ENCODE assay signal across 1 cellular context in the genomic region with DNA sequence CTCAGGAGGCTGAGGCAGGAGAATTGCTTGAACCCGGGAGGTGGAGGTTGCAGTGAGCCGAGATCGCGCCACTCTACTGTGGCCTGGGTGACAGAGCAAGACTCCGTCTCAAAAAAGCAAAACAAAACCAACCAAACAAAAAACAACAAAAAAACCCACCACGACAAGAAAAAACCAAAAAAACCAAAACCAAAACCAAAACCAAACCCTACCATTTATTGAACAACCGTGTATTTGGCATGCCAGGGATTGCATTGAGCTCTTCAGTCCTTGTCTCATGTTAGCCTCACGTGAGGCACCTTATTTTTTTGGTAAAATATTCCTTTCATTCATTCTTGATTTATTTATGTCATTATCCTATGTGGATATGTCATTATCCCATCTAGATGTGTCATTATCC.
TF ChIP-seq lines count a peak whose summit lies in the region.

No MANE protein-coding gene starts in this region.

TF ChIP-seq in GM12878, 131 proteins besides CTCF, POLR2A, EP300 and RAD21:
- TF ChIP-seq, protein P1, sequence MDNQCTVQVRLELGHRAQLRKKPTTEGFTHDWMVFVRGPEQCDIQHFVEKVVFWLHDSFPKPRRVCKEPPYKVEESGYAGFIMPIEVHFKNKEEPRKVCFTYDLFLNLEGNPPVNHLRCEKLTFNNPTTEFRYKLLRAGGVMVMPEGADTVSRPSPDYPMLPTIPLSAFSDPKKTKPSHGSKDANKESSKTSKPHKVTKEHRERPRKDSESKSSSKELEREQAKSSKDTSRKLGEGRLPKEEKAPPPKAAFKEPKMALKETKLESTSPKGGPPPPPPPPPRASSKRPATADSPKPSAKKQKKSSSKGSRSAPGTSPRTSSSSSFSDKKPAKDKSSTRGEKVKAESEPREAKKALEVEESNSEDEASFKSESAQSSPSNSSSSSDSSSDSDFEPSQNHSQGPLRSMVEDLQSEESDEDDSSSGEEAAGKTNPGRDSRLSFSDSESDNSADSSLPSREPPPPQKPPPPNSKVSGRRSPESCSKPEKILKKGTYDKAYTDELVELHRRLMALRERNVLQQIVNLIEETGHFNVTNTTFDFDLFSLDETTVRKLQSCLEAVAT (IDR thresholded peaks at IDR 0.05), result peak; percentile 39; the same call in 1 of the 2 replicates
- TF ChIP-seq RUNX3 (IDR thresholded peaks at IDR 0.05; ENCODE audit: low read length) (peak; percentile 54), MTA2 (IDR thresholded peaks at IDR 0.05; ENCODE audit: low read depth) (no peak)
